8 cellular contexts compared by ENCODE assay signal in the genomic region with DNA sequence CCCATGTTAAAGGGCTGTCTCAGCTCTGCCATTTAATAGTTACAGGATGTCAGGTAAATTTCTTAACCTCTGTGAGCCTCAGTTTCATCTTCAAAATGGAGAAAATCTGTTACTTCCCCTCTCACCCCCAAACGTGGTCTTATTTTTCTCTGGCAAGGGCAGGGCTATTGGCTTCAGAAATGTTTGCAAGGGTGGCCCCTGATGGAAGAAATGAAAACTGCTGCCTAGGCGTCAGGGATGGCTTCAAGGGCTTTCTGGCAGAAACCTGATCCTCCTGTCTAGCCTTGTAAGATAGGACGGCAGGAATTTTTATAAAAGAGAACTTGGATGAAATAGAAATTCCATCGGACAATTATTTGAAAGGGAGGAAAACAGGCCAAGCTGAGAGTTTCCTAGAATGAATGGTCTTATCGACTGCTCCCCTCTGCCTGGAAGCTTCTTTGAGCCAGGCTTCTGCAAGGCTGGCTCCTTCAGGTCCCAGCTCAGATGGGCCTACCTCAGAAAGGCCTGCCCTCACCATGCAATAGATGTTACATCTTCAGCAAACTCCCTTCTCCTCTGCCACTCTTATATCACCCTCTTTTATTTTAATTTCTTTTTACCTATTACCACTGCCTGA. TPM values are rescaled to one million over a fixed set of nuclear protein-coding genes. Genes with fewer than 3 reads are reported as not detected.
DNase-seq lines count a peak whose midpoint lies in the region; ATAC-seq and TF ChIP-seq lines count a peak whose summit lies in the region.

No MANE protein-coding gene starts in this region.

- CTCF ChIA-PET in activated CD4-positive, alpha-beta memory T cell treated with anti-CD3 and anti-CD28 coated beads, Interleukin-2, amount 10 ng/mL, durations not matched to agents 7 days and 5 days (lab: Charles Lee): interaction anchor here (0.9 to 1.8 kb wide), 5 partner anchors 12 to 273 kb away, joined by 3 to 7 read pairs (median 4); no protein-coding TSS in a partner anchor

- H3K9me3 Mint-ChIP-seq in activated CD4-positive, alpha-beta memory T cell treated with anti-CD3 and anti-CD28 coated beads, Interleukin-2, amount 10 ng/mL, durations not matched to agents 7 days and 5 days: no peaks in the 10 kb centered on the region

- no peak overlapping the region for H3K9ac ChIP-seq in neural cell (ENCODE audit: low read length)

- no peaks in the 10 kb centered on the region for H3K36me3 ChIP-seq in neural cell (ENCODE audit: insufficient read depth, low read length)
- peaks cover 0 to 4% (median 0%) of the 10 kb centered on the region in 4 donors for H3K36me3 ChIP-seq in upper lobe of left lung

- H3K4me3 ChIP-seq in neural cell (ENCODE audit: low read length) (no peak overlapping the region), upper lobe of left lung (no peak overlapping the region)

- peaks cover 3 to 11% (median 6%) of the 10 kb centered on the region in 4 donors for H3K4me1 ChIP-seq in upper lobe of left lung

- no peaks in the 10 kb centered on the region for H3K36me3 Mint-ChIP-seq in activated CD4-positive, alpha-beta memory T cell treated with anti-CD3 and anti-CD28 coated beads, Interleukin-2, amount 10 ng/mL, durations not matched to agents 7 days and 5 days (ENCODE audit: low read depth)

- H2AFZ ChIP-seq in neural cell (ENCODE audit: low read depth, low read length): no peak overlapping the region

- TF ChIP-seq CTCF in neural cell (IDR thresholded peaks at IDR 0.05; ENCODE audit: poor library complexity, severe bottlenecking) (peak; percentile 64), upper lobe of left lung (IDR thresholded peaks at IDR 0.05) (peak; percentile 30 to 74 (median 57))

- H3K9me3 ChIP-seq in neural cell (ENCODE audit: low read length) (no peaks in the 10 kb centered on the region), upper lobe of left lung (no peaks in the 10 kb centered on the region)

- ATAC-seq in HG03060 (IDR thresholded peaks at IDR 0.05; ENCODE audit: low read depth, unreplicated experiment) (peak; percentile 57), esophagus mucosa (peak; percentile 60), upper lobe of left lung (ENCODE audit: low FRiP score in 2 of 2) (peak; percentile 68 to 86)

- DNase-seq in NCI-H510A treated with DMSO at 0.1 percent for 48 hours (lab: John Stamatoyannopoulos, UW): peak; percentile 85
- no peak for DNase-seq in NCI-H510A (lab: John Stamatoyannopoulos, UW)
- DNase-seq in NCI-H524 treated with DMSO at 0.1 percent for 48 hours (lab: John Stamatoyannopoulos, UW): peak; percentile 36
- peak; percentile 50 for DNase-seq in activated CD4-positive, alpha-beta memory T cell treated with anti-CD3 and anti-CD28 coated beads, Interleukin-2, amount 10 ng/mL, durations not matched to agents 7 days and 5 days
- DNase-seq in upper lobe of left lung: peak in 1 of 2 donors; percentile 55

- H3K4me2 ChIP-seq in neural cell (ENCODE audit: low read length): no peak overlapping the region

- POLR2A ChIA-PET in activated CD4-positive, alpha-beta memory T cell treated with anti-CD3 and anti-CD28 coated beads, Interleukin-2, amount 10 ng/mL, durations not matched to agents 7 days and 5 days (lab: Charles Lee): interaction anchor here (0.6 kb wide), 1 partner anchor 138 kb away, joined by 3 read pairs; no protein-coding TSS in a partner anchor

- no peak overlapping the region for H3K27ac Mint-ChIP-seq in activated CD4-positive, alpha-beta memory T cell treated with anti-CD3 and anti-CD28 coated beads, Interleukin-2, amount 10 ng/mL, durations not matched to agents 7 days and 5 days

- H3K4me1 Mint-ChIP-seq in activated CD4-positive, alpha-beta memory T cell treated with anti-CD3 and anti-CD28 coated beads, Interleukin-2, amount 10 ng/mL, durations not matched to agents 7 days and 5 days: no peaks in the 10 kb centered on the region

- TF ChIP-seq EP300 in neural cell (conservative IDR thresholded peaks at IDR 0.05; ENCODE audit: poor library complexity, severe bottlenecking) (no peak), upper lobe of left lung (IDR thresholded peaks at IDR 0.05) (no peak)

- H3K27me3 Mint-ChIP-seq in activated CD4-positive, alpha-beta memory T cell treated with anti-CD3 and anti-CD28 coated beads, Interleukin-2, amount 10 ng/mL, durations not matched to agents 7 days and 5 days: peaks cover 2% of the 10 kb centered on the region

- no peaks in the 10 kb centered on the region for H3K79me2 ChIP-seq in neural cell (replicated peaks; ENCODE audit: insufficient read depth, low read length)

- H3K4me3 Mint-ChIP-seq in activated CD4-positive, alpha-beta memory T cell treated with anti-CD3 and anti-CD28 coated beads, Interleukin-2, amount 10 ng/mL, durations not matched to agents 7 days and 5 days: no peak overlapping the region

- peak; percentile 63 for TF ChIP-seq RAD21 in neural cell (conservative IDR thresholded peaks at IDR 0.05)

- H3K27me3 ChIP-seq in neural cell (ENCODE audit: insufficient read depth, low read depth, low read length) (no peaks in the 10 kb centered on the region), upper lobe of left lung (no peaks in the 10 kb centered on the region)

- H3F3A ChIP-seq in neural cell (ENCODE audit: insufficient read depth, low read length, poor library complexity, severe bottlenecking): no peaks in the 10 kb centered on the region

- WGBS in upper lobe of left lung, 2 donors: 13 to 24% methylated on average over 5 of the region's 5 CpGs

- TF ChIP-seq POLR2A in upper lobe of left lung (IDR thresholded peaks at IDR 0.05): no peak

- H4K20me1 ChIP-seq in neural cell (ENCODE audit: insufficient read depth): no peaks in the 10 kb centered on the region

- no peaks in the 10 kb centered on the region for H3K9me2 ChIP-seq in neural cell (ENCODE audit: insufficient read depth, low read length)

- no peak overlapping the region for H3K27ac ChIP-seq in neural cell (ENCODE audit: low read length)
- H3K27ac ChIP-seq in upper lobe of left lung: no peak overlapping the region

TF ChIP-seq in neural cell, 6 proteins besides CTCF, POLR2A, EP300 and RAD21:
- TF ChIP-seq EZH2 (IDR thresholded peaks at IDR 0.05; ENCODE audit: borderline replicate concordance, insufficient read depth, low read length, poor library complexity, severe bottlenecking): no peak
- no peak for TF ChIP-seq TAF1 (IDR thresholded peaks at IDR 0.05; ENCODE audit: low read depth)
- TF ChIP-seq, protein P1, sequence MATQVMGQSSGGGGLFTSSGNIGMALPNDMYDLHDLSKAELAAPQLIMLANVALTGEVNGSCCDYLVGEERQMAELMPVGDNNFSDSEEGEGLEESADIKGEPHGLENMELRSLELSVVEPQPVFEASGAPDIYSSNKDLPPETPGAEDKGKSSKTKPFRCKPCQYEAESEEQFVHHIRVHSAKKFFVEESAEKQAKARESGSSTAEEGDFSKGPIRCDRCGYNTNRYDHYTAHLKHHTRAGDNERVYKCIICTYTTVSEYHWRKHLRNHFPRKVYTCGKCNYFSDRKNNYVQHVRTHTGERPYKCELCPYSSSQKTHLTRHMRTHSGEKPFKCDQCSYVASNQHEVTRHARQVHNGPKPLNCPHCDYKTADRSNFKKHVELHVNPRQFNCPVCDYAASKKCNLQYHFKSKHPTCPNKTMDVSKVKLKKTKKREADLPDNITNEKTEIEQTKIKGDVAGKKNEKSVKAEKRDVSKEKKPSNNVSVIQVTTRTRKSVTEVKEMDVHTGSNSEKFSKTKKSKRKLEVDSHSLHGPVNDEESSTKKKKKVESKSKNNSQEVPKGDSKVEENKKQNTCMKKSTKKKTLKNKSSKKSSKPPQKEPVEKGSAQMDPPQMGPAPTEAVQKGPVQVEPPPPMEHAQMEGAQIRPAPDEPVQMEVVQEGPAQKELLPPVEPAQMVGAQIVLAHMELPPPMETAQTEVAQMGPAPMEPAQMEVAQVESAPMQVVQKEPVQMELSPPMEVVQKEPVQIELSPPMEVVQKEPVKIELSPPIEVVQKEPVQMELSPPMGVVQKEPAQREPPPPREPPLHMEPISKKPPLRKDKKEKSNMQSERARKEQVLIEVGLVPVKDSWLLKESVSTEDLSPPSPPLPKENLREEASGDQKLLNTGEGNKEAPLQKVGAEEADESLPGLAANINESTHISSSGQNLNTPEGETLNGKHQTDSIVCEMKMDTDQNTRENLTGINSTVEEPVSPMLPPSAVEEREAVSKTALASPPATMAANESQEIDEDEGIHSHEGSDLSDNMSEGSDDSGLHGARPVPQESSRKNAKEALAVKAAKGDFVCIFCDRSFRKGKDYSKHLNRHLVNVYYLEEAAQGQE (IDR thresholded peaks at IDR 0.05; ENCODE audit: borderline replicate concordance): no peak
- TF ChIP-seq MXI1 (conservative IDR thresholded peaks at IDR 0.05; ENCODE audit: poor library complexity, severe bottlenecking): no peak
- peak; percentile 50 for TF ChIP-seq SMC3 (conservative IDR thresholded peaks at IDR 0.05; ENCODE audit: poor library complexity)

RNA-seq across cellular contexts. Expression of a gene that starts 43.0 kb away (rescaled TPM):
- 10 to 100 TPM; 20.7 to 22.3 TPM for total RNA-seq in activated CD4-positive, alpha-beta memory T cell treated with anti-CD3 and anti-CD28 coated beads, Interleukin-2, amount 10 ng/mL, durations not matched to agents 7 days and 5 days
- 12.8 TPM for total RNA-seq in esophagus mucosa
- polyA plus RNA-seq in neural cell: 9.5 and 11.2 TPM in 2 replicates
- polyA minus RNA-seq in neural cell: 48.3 and 56.5 TPM in 2 replicates
- 10 to 100 TPM; 11.7 to 30.4 (median 15.5) TPM for total RNA-seq in upper lobe of left lung
